Comparison of ENCODE assay signal across 9 cellular contexts in the genomic region with DNA sequence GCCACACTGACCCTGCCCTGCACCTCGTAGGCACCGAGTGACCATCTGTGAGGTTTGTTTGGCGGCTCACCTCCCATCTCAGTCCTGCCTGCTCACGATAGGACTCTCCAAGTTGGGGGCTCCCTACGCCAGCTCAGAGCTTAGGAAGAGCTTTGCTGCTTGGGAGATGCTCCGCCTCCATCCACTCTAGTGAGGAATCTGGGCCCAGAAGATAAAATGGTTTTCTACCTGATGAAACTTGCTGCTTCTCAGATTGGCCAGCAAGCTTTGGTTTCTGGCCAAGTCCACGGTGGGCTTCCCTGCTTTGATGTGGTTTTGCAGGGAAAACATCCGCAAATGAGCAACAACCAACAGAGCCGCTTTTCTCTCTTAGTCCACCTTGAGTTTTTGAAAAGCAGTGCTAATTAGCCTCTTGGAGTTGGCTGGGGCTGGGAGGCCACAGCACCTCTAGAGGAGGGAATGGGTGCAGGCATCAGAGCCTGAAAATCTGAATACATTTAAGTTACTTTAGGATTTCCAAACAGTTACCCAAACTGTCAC. TPM values are rescaled to one million over a fixed set of nuclear protein-coding genes. Genes with fewer than 3 reads are reported as not detected.
DNase-seq lines count a peak whose midpoint lies in the region; ATAC-seq and TF ChIP-seq lines count a peak whose summit lies in the region.
"Had no signal": no experiment of that assay in that cellular context is flagged by ENCODE, and none has a peak within 500 bp of the region (broad histone marks: within the 10 kb centered on the region; RNA-seq: fewer than 3 reads in every experiment).

No MANE protein-coding gene starts in this region.

- H3K4me3 ChIP-seq in AG09309 (ENCODE audit: control insufficient read depth, low read depth, low read length) (no peak overlapping the region), H7 (ENCODE audit: insufficient read depth, low read depth, low read length) (no peak overlapping the region)

- H3K36me3 ChIP-seq in H7 (replicated peaks; ENCODE audit: control insufficient read depth, insufficient read depth, low read length) = no peaks in the 10 kb centered on the region

- peak; percentile 65 for TF ChIP-seq CTCF in AG09309 (IDR thresholded peaks at IDR 0.05; ENCODE audit: control insufficient read depth, insufficient read depth, low read depth, low read length, missing control alignments)

- DNase-seq in AG09309 (ENCODE audit: low read depth) (no peak), H7 (peak; percentile 47), SKM-1 treated with dmso at 0.1 percent for 144 hours (lab: John Stamatoyannopoulos, UW; ENCODE audit: unreplicated experiment) (peak; percentile 58), iPS-NIHi7 (ENCODE audit: extremely low spot score) (peak; percentile 70), HUDEP-2 (lab: John Stamatoyannopoulos, UW; ENCODE audit: unreplicated experiment in 76 of 76) (no peak), activated gamma-delta T cell (lab: John Stamatoyannopoulos, UW) (no peak)
- DNase-seq: activated effector memory CD4-positive, alpha-beta T cell treated with Interleukin-2 at 50 U/mL for 16 hours had no signal

- no peaks in the 10 kb centered on the region for H3K27me3 ChIP-seq in H7 (ENCODE audit: control insufficient read depth, insufficient read depth, low read length)

- ATAC-seq in GM18909 (IDR thresholded peaks at IDR 0.05; ENCODE audit: poor library complexity, unreplicated experiment) (no peak), HG02798 (IDR thresholded peaks at IDR 0.05; ENCODE audit: poor library complexity, unreplicated experiment) (no peak)

RNA-seq across cellular contexts. Expression of a gene that starts 42.2 kb away (rescaled TPM):
- total RNA-seq in H7 (2014; rRNA removed; shearing (Covaris generic)) = 9.6 and 12.7 TPM in 2 replicates

Comparison
In these comparisons a context has a peak if more than half of its experiments do, and no peak if none do; other contexts are left out.
1. DNase-seq: peak in H7 (single experiment), SKM-1 treated with dmso at 0.1 percent for 144 hours (single experiment) and iPS-NIHi7 (single experiment); none in AG09309 (single experiment), HUDEP-2 (0 of 76) and activated gamma-delta T cell (single experiment).